Comparison of ENCODE assay signal across 1 cellular context in genomic region chr2:241777167-241777685, GRCh38.
TF ChIP-seq lines count a peak whose summit lies in the region.

No MANE protein-coding gene starts in this region.

TF ChIP-seq in H1, 55 proteins besides CTCF, POLR2A, EP300 and RAD21:
- TF ChIP-seq CTBP2 (IDR thresholded peaks at IDR 0.05; ENCODE audit: borderline replicate concordance, insufficient read depth, insufficient read length, low read length) (no peak), SIN3A (conservative IDR thresholded peaks at IDR 0.05 in 1 of 2, IDR thresholded peaks at IDR 0.05 in 1 of 2; ENCODE audit: low read depth in 1 of 2, low read length in 2 of 2) (no peak), BRCA1 (IDR thresholded peaks at IDR 0.05; ENCODE audit: low read depth, low read length) (no peak), SUZ12 (IDR thresholded peaks at IDR 0.05; ENCODE audit: low read length) (no peak), MAX (IDR thresholded peaks at IDR 0.05) (no peak), MAFK (IDR thresholded peaks at IDR 0.05; ENCODE audit: low read depth, low read length) (no peak), CHD7 (IDR thresholded peaks at IDR 0.05; ENCODE audit: insufficient replicate concordance, low read length) (no peak), KDM5A (IDR thresholded peaks at IDR 0.05; ENCODE audit: low read length) (no peak), CBX8 (IDR thresholded peaks at IDR 0.05; ENCODE audit: borderline replicate concordance, low read depth, low read length) (no peak), JUN (IDR thresholded peaks at IDR 0.05; ENCODE audit: low read depth, low read length) (no peak)
